Comparison of ENCODE assay signal across 16 cellular contexts in the genomic region with DNA sequence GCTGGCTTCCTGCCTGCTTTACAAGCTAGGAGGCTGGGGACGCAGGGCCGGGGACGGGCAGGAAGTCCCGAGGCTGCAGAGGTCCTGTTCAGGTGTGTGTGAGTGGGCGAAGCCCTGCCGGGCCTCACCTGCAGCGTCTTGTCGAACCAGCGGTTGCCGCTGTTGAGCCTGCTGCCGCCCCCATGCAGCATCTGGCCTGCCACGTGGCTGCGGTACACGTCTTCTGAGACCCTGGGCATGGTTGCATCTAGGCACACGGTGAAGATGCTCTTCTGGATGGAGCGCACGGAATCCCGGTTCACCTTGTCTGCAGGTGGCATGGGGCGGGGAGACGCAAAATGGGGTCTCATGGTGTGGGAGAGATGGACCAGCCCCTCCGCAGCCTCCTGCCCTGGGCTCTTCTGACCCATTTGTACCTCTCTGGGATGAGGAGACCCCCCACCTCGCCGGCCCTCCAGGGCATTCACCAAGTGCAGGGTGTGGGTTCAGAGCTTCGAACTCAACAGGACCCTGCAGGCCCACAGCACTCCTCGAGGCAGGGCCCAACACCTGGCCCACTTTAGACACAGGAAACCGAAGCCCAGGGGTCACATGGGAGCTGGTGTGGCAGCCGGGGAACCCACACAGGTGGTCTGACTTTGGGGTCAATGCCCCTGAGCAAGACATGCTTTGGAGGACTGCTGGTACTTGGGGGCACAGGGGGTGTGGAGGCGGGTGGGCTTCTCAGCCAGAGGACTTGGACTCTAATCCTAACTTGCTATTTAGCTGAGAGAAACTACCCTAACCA. TPM values are rescaled to one million over a fixed set of nuclear protein-coding genes. Genes with fewer than 3 reads are reported as not detected.
DNase-seq lines count a peak whose midpoint lies in the region; ATAC-seq and TF ChIP-seq lines count a peak whose summit lies in the region.
"Had no signal": no experiment of that assay in that cellular context is flagged by ENCODE, and none has a peak within 500 bp of the region (broad histone marks: within the 10 kb centered on the region; RNA-seq: fewer than 3 reads in every experiment).

No MANE protein-coding gene starts in this region.

- H3K27me3 ChIP-seq in GM23338 (ENCODE audit: insufficient read depth) = no peaks in the 10 kb centered on the region
- H3K27me3 ChIP-seq: BE2C, SJSA1 had no signal

- H3K36me3 Mint-ChIP-seq in GM23338 (ENCODE audit: low read depth) (no peaks in the 10 kb centered on the region), nephron progenitor cell (ENCODE audit: low read depth) (no peaks in the 10 kb centered on the region)

- DNase-seq in GM23338 (ENCODE audit: low spot score) (peak; percentile 47), OCI-LY7 (ENCODE audit: low spot score) (peak; percentile 56), epithelial cell of esophagus (ENCODE audit: low read depth) (peak; percentile 38), nephron progenitor cell (no peak), NOMO-1 treated with dmso at 0.1 percent for 144 hours (lab: John Stamatoyannopoulos, UW; ENCODE audit: unreplicated experiment) (no peak)
- DNase-seq: BE2C; CD8-positive, alpha-beta memory T cell; IMR-90; NCI-H1436; NCI-H2107; NCI-H774; SW 1271 had no signal

- intact Hi-C loops in OCI-LY7 (cut with micrococcal nuclease; ENCODE audit: unreplicated experiment) = no loop called here

- CTCF ChIA-PET in OCI-LY7 (lab: Charles Lee; ENCODE audit: unreplicated experiment) = no interaction called here

- H3K9me3 ChIP-seq in OCI-LY7 (ENCODE audit: low read length) = no peaks in the 10 kb centered on the region
- H3K9me3 ChIP-seq: BE2C, HAP-1, SJSA1 had no signal

- H3K4me1 Mint-ChIP-seq in GM23338 (peaks cover 4% of the 10 kb centered on the region), nephron progenitor cell (peaks cover 8% of the 10 kb centered on the region)
- H3K4me1 Mint-ChIP-seq: CD8-positive, alpha-beta memory T cell had no signal

- H3K4me3 Mint-ChIP-seq in GM23338 = no peak overlapping the region
- no peak overlapping the region for H3K4me3 Mint-ChIP-seq in nephron progenitor cell
- H3K4me3 Mint-ChIP-seq: CD8-positive, alpha-beta memory T cell had no signal

- H3F3A ChIP-seq in GM23338 (replicated peaks; ENCODE audit: low read depth) = no peaks in the 10 kb centered on the region

- POLR2A ChIA-PET in OCI-LY7 (lab: Charles Lee) = no interaction called here

- H3K27me3 Mint-ChIP-seq in GM23338 (ENCODE audit: insufficient read depth, low read depth, poor library complexity) = peaks cover 18% of the 10 kb centered on the region
- no peaks in the 10 kb centered on the region for H3K27me3 Mint-ChIP-seq in nephron progenitor cell (ENCODE audit: low read depth, poor library complexity)
- H3K27me3 Mint-ChIP-seq: CD8-positive, alpha-beta memory T cell had no signal

- TF ChIP-seq CTCF in GM23338 (conservative IDR thresholded peaks at IDR 0.05; ENCODE audit: low read depth in 2 of 2) (peak; percentile 12 to 43; a peak in 1 of 4 replicates), OCI-LY7 (conservative IDR thresholded peaks at IDR 0.05; ENCODE audit: low read length) (peak; percentile 62), epithelial cell of esophagus (IDR thresholded peaks at IDR 0.05; ENCODE audit: insufficient read depth, low read depth, low read length, missing control alignments) (peak; percentile 22), nephron progenitor cell (IDR thresholded peaks at IDR 0.05) (no peak)

- H3K9me2 ChIP-seq in GM23338 (ENCODE audit: insufficient read depth) (no peaks in the 10 kb centered on the region), OCI-LY7 (ENCODE audit: insufficient read depth, low read length) (no peaks in the 10 kb centered on the region)

- no peak overlapping the region for H3K4me3 ChIP-seq in GM23338
- no peak overlapping the region for H3K4me3 ChIP-seq in OCI-LY7 (ENCODE audit: low read depth, low read length, poor library complexity, severe bottlenecking)
- no peak overlapping the region for H3K4me3 ChIP-seq in epithelial cell of esophagus (ENCODE audit: low read length)
- H3K4me3 ChIP-seq: HAP-1, SJSA1 had no signal

- H2AFZ ChIP-seq in GM23338 (no peak overlapping the region), OCI-LY7 (ENCODE audit: low read length) (0 out of 2 replicates have a peak overlapping the region, but pooled peaks have one; percentile 8)

- H3K36me3 ChIP-seq in GM23338 (ENCODE audit: insufficient read depth) (no peaks in the 10 kb centered on the region), OCI-LY7 (ENCODE audit: insufficient read depth, low read length) (no peaks in the 10 kb centered on the region)
- H3K36me3 ChIP-seq: BE2C, HAP-1 had no signal

- no peak overlapping the region for H3K27ac Mint-ChIP-seq in GM23338
- peak overlapping the region; percentile 71 for H3K27ac Mint-ChIP-seq in nephron progenitor cell

- no peaks in the 10 kb centered on the region for H3K9me3 Mint-ChIP-seq in GM23338
- H3K9me3 Mint-ChIP-seq in nephron progenitor cell = no peaks in the 10 kb centered on the region
- H3K9me3 Mint-ChIP-seq: CD8-positive, alpha-beta memory T cell had no signal

- no TSS peak for BruUV-seq in OCI-LY7 (replicated peaks; lab: Mats Ljungman, UMichigan)

- H3K79me2 ChIP-seq in GM23338 (replicated peaks; ENCODE audit: insufficient read depth) (no peaks in the 10 kb centered on the region), OCI-LY7 (ENCODE audit: insufficient read depth, low read depth, low read length) (no peaks in the 10 kb centered on the region)

- H3K4me1 ChIP-seq in GM23338 (ENCODE audit: insufficient read depth) = peaks cover 4% of the 10 kb centered on the region; the same call in 1 of the 2 replicates
- H3K4me1 ChIP-seq in OCI-LY7 (ENCODE audit: insufficient read depth, low read length, poor library complexity, severe bottlenecking) = no peaks in the 10 kb centered on the region
- H3K4me1 ChIP-seq: HAP-1, SJSA1 had no signal

- peak; percentile 40 for ATAC-seq in GM23338
- ATAC-seq in HG02610 (IDR thresholded peaks at IDR 0.05; ENCODE audit: unreplicated experiment) = no peak
- ATAC-seq in activated CD4-positive, CD25-positive, alpha-beta regulatory T cell treated with anti-CD3 and anti-CD28 coated beads, Interleukin-2, amount 50 U/mL, for 24 hours = no peak

- H3K27ac ChIP-seq in GM23338 (ENCODE audit: low read depth) = no peak overlapping the region
- no peak overlapping the region for H3K27ac ChIP-seq in OCI-LY7 (ENCODE audit: low read depth, low read length, poor library complexity, severe bottlenecking)
- H3K27ac ChIP-seq: SJSA1 had no signal

- peaks cover 4% of the 10 kb centered on the region; the same call in 1 of the 2 replicates for H4K20me1 ChIP-seq in GM23338 (replicated peaks; ENCODE audit: insufficient read depth)
- H4K20me1 ChIP-seq in OCI-LY7 (ENCODE audit: insufficient read depth, low read length) = no peaks in the 10 kb centered on the region

- no peak overlapping the region for H3K4me2 ChIP-seq in GM23338
- H3K4me2 ChIP-seq in OCI-LY7 (ENCODE audit: low read length) = no peak overlapping the region

TF ChIP-seq in GM23338, 12 proteins besides CTCF, POLR2A, EP300 and RAD21 (continues in another document):
- TF ChIP-seq NANOG (IDR thresholded peaks at IDR 0.05; ENCODE audit: borderline replicate concordance) = no peak
- TF ChIP-seq, protein P1, sequence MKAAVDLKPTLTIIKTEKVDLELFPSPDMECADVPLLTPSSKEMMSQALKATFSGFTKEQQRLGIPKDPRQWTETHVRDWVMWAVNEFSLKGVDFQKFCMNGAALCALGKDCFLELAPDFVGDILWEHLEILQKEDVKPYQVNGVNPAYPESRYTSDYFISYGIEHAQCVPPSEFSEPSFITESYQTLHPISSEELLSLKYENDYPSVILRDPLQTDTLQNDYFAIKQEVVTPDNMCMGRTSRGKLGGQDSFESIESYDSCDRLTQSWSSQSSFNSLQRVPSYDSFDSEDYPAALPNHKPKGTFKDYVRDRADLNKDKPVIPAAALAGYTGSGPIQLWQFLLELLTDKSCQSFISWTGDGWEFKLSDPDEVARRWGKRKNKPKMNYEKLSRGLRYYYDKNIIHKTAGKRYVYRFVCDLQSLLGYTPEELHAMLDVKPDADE (IDR thresholded peaks at IDR 0.05) = no peak
- no peak for TF ChIP-seq EZH2 (IDR thresholded peaks at IDR 0.05; ENCODE audit: low read depth, unreplicated experiment)
- TF ChIP-seq EZH2phosphoT487 (IDR thresholded peaks at IDR 0.05; ENCODE audit: unreplicated experiment) = no peak
- TF ChIP-seq STAT1 (IDR thresholded peaks at IDR 0.05; ENCODE audit: unreplicated experiment) = no peak
- no peak for TF ChIP-seq POLR2AphosphoS5 (IDR thresholded peaks at IDR 0.05; ENCODE audit: low read depth)

RNA-seq across cellular contexts. Expression of a gene that starts 10.0 kb away (rescaled TPM):
- total RNA-seq in GM23338 (2014; rRNA removed; shearing (Covaris generic)) = 9.9 TPM in 2 replicates
- polyA plus RNA-seq in GM23338 (2016; fragmentation: Nextera tagmentation; extraction: Ambion mirVana) = 3.7 and 4.6 TPM in 2 replicates
- 0.26 and 1.8 TPM in 2 replicates for total RNA-seq in OCI-LY7 (2014; rRNA removed; shearing (Covaris generic))
- total RNA-seq in OCI-LY7 (2022) = 5.3 and 6.5 TPM in 2 replicates

RNA-seq across cellular contexts. Expression of a gene that starts 10.6 kb away (rescaled TPM):
- 110 and 122 TPM in 2 replicates for total RNA-seq in GM23338 (2014; rRNA removed; shearing (Covaris generic))
- polyA plus RNA-seq in GM23338 (2016; fragmentation: Nextera tagmentation; extraction: Ambion mirVana) = 53.9 and 57.3 TPM in 2 replicates
- total RNA-seq in OCI-LY7 (2014; rRNA removed; shearing (Covaris generic)) = 106 and 109 TPM in 2 replicates
- 95.8 and 111 TPM in 2 replicates for total RNA-seq in OCI-LY7 (2022)

RNA-seq across cellular contexts. Expression of a gene that starts 19.7 kb away (rescaled TPM):
- total RNA-seq in GM23338 (2014; rRNA removed; shearing (Covaris generic)) = 30.0 and 31.9 TPM in 2 replicates
- 20.5 and 23.3 TPM in 2 replicates for polyA plus RNA-seq in GM23338 (2016; fragmentation: Nextera tagmentation; extraction: Ambion mirVana)
- 15.1 and 16.9 TPM in 2 replicates for total RNA-seq in OCI-LY7 (2014; rRNA removed; shearing (Covaris generic))
- total RNA-seq in OCI-LY7 (2022) = 13.5 and 16.9 TPM in 2 replicates

Comparison
In these comparisons a context has a peak if more than half of its experiments do, and no peak if none do; other contexts are left out.
1. DNase-seq: peak in GM23338 (single experiment), OCI-LY7 (single experiment) and epithelial cell of esophagus (single experiment); none in nephron progenitor cell (single experiment) and NOMO-1 treated with dmso at 0.1 percent for 144 hours (single experiment).